ENCODE assay signal across 10 cellular contexts in the genomic region with DNA sequence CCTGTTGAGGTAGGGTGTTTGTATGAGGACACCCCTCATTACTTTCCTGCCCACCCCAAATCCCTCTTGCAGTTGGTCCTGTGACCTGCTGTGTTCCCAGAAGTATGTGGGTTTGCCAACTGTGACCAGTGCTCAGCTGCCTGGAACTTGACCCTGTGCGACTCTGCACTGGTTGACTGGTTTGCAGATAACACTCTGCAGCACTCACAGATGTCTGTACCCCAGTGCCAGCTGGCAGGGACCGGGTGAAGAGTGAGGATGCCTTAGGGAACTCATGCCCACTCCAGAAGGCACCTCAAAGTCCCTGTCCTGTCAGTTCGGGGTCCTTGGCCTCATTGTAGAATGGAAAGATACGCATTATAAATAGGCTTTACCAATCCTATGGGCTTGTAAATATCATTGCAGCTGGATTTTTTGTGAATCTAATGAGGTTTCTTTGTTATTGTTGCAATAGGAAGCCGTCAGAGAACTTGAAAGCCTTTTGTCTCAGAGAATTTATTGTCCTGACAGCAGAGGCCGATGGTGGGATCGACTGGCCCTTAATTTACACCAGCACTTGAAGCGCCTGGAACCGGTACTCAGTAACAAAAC. TPM values are rescaled to one million over a fixed set of nuclear protein-coding genes. Genes with fewer than 3 reads are reported as not detected.
A peak's percentile ranks its signal among the peaks of the same experiment; 100 is the strongest.
DNase-seq lines count a peak whose midpoint lies in the region; ATAC-seq and TF ChIP-seq lines count a peak whose summit lies in the region.
"Had no signal": no experiment of that assay in that cellular context is flagged by ENCODE, and none has a peak within 500 bp of the region (broad histone marks: within the 10 kb centered on the region; RNA-seq: fewer than 3 reads in every experiment).

No MANE protein-coding gene starts in this region.

- H3K4me3 ChIP-seq in mucosa of stomach (ENCODE audit: low read length): no peak overlapping the region
- no peak overlapping the region for H3K4me3 ChIP-seq in tibial nerve

- H3K9ac ChIP-seq in mucosa of stomach (ENCODE audit: low read length): peak overlapping the region; percentile 9

- H3K9me3 ChIP-seq in mucosa of stomach (ENCODE audit: control insufficient read depth, low read length) (no peaks in the 10 kb centered on the region), tibial nerve (no peaks in the 10 kb centered on the region)

- H3K4me1 ChIP-seq in mucosa of stomach (ENCODE audit: control insufficient read depth, insufficient read depth, low read length) (peaks cover 23% of the 10 kb centered on the region), tibial nerve (peaks cover 0 to 51% (median 19%) of the 10 kb centered on the region in 4 donors)

- peak overlapping the region; percentile 65 to 88 (median 79) for H3K27ac ChIP-seq in tibial nerve

- H3K36me3 ChIP-seq in mucosa of stomach (ENCODE audit: control insufficient read depth, insufficient read depth, low read length) (peaks cover 4% of the 10 kb centered on the region), tibial nerve (peaks cover 0 to 77% (median 17%) of the 10 kb centered on the region in 3 donors)

- no peaks in the 10 kb centered on the region for H3K9me3 Mint-ChIP-seq in activated T-cell treated with anti-CD3 and anti-CD28 coated beads, Interleukin-2, amount 50 U/mL, for 24 hours
- no peaks in the 10 kb centered on the region for H3K9me3 Mint-ChIP-seq in activated T-cell treated with anti-CD3 and anti-CD28 coated beads, Interleukin-2, amount 50 U/mL, for 72 hours
- H3K9me3 Mint-ChIP-seq in activated T-cell treated with anti-CD3 and anti-CD28 coated beads, Interleukin-2, amount 50 U/mL, for 4 hours: no peaks in the 10 kb centered on the region
- H3K9me3 Mint-ChIP-seq: T-helper 2 cell treated with Interferon-gamma antibody and Interleukin-4, amounts not matched to agents 5 μg/mL and 100 μg/mL, for 36 hours had no signal

- TF ChIP-seq POLR2A in tibial nerve (IDR thresholded peaks at IDR 0.05): no peak

- TF ChIP-seq EP300 in tibial nerve (IDR thresholded peaks at IDR 0.05): no peak

- DNase-seq in activated T-cell treated with anti-CD3 and anti-CD28 coated beads, Interleukin-2, amount 50 U/mL, for 24 hours: no peak
- DNase-seq in activated T-cell treated with anti-CD3 and anti-CD28 coated beads, Interleukin-2, amount 50 U/mL, for 72 hours: no peak
- DNase-seq in Right ventricle myocardium superior (peak; percentile 80), tibial nerve (ENCODE audit: low spot score in 2 of 2) (no peak), NOMO-1 (lab: John Stamatoyannopoulos, UW; ENCODE audit: unreplicated experiment in 2 of 2) (no peak), NCI-H187 treated with DMSO at 0.1 percent for 48 hours (lab: John Stamatoyannopoulos, UW) (no peak)
- no peak for DNase-seq in activated T-cell treated with anti-CD3 and anti-CD28 coated beads, Interleukin-2, amount 50 U/mL, for 4 hours

- no peak for ATAC-seq in activated T-cell treated with anti-CD3 and anti-CD28 coated beads, Interleukin-2, amount 50 U/mL, for 72 hours (replicated peaks in 1 of 2)
- peak; percentile 92 for ATAC-seq in Right ventricle myocardium superior (ENCODE audit: poor library complexity)
- ATAC-seq in activated T-cell treated with anti-CD3 and anti-CD28 coated beads, Interleukin-2, amount 50 U/mL, for 4 hours: no peak

- TF ChIP-seq CTCF in tibial nerve (IDR thresholded peaks at IDR 0.05): no peak

- intact Hi-C loops in Right ventricle myocardium superior (cut with DNase I): no loop called here

- peaks cover 92% of the 10 kb centered on the region for H3K36me3 Mint-ChIP-seq in activated T-cell treated with anti-CD3 and anti-CD28 coated beads, Interleukin-2, amount 50 U/mL, for 24 hours (ENCODE audit: low read depth)
- peaks cover 3 to 15% of the 10 kb centered on the region in 2 donors for H3K36me3 Mint-ChIP-seq in activated T-cell treated with anti-CD3 and anti-CD28 coated beads, Interleukin-2, amount 50 U/mL, for 72 hours (ENCODE audit: insufficient read depth in 2 of 2)
- peaks cover 42% of the 10 kb centered on the region for H3K36me3 Mint-ChIP-seq in activated T-cell treated with anti-CD3 and anti-CD28 coated beads, Interleukin-2, amount 50 U/mL, for 4 hours (ENCODE audit: insufficient read depth)

- whole genome bisulfite sequencing in tibial nerve, 2 donors: 47 to 55% methylated on average over 9 of the region's 9 CpGs

- no peaks in the 10 kb centered on the region for H3K27me3 Mint-ChIP-seq in activated T-cell treated with anti-CD3 and anti-CD28 coated beads, Interleukin-2, amount 50 U/mL, for 24 hours
- H3K27me3 Mint-ChIP-seq in activated T-cell treated with anti-CD3 and anti-CD28 coated beads, Interleukin-2, amount 50 U/mL, for 72 hours (ENCODE audit: low read depth): no peaks in the 10 kb centered on the region
- no peaks in the 10 kb centered on the region for H3K27me3 Mint-ChIP-seq in activated T-cell treated with anti-CD3 and anti-CD28 coated beads, Interleukin-2, amount 50 U/mL, for 4 hours (ENCODE audit: low read depth)
- H3K27me3 Mint-ChIP-seq: progenitor cell of endocrine pancreas had no signal

- H3K27me3 ChIP-seq in mucosa of stomach (ENCODE audit: control insufficient read depth, insufficient read depth, low read length): no peaks in the 10 kb centered on the region
- H3K27me3 ChIP-seq in tibial nerve: no peaks in the 10 kb centered on the region

- H3K4me3 Mint-ChIP-seq in activated T-cell treated with anti-CD3 and anti-CD28 coated beads, Interleukin-2, amount 50 U/mL, for 24 hours: no peak overlapping the region
- H3K4me3 Mint-ChIP-seq in activated T-cell treated with anti-CD3 and anti-CD28 coated beads, Interleukin-2, amount 50 U/mL, for 72 hours: no peak overlapping the region
- H3K4me3 Mint-ChIP-seq in activated T-cell treated with anti-CD3 and anti-CD28 coated beads, Interleukin-2, amount 50 U/mL, for 4 hours: no peak overlapping the region
- H3K4me3 Mint-ChIP-seq: T-helper 2 cell treated with Interferon-gamma antibody and Interleukin-4, amounts not matched to agents 5 μg/mL and 100 μg/mL, for 36 hours had no signal

- peak overlapping the region; percentile 40 for H3K27ac Mint-ChIP-seq in activated T-cell treated with anti-CD3 and anti-CD28 coated beads, Interleukin-2, amount 50 U/mL, for 24 hours
- no peak overlapping the region for H3K27ac Mint-ChIP-seq in activated T-cell treated with anti-CD3 and anti-CD28 coated beads, Interleukin-2, amount 50 U/mL, for 72 hours
- H3K27ac Mint-ChIP-seq: progenitor cell of endocrine pancreas; T-helper 2 cell treated with Interferon-gamma antibody and Interleukin-4, amounts not matched to agents 5 μg/mL and 100 μg/mL, for 36 hours had no signal

- peaks cover 1% of the 10 kb centered on the region for H3K4me1 Mint-ChIP-seq in activated T-cell treated with anti-CD3 and anti-CD28 coated beads, Interleukin-2, amount 50 U/mL, for 24 hours (ENCODE audit: low read depth)
- no peaks in the 10 kb centered on the region for H3K4me1 Mint-ChIP-seq in activated T-cell treated with anti-CD3 and anti-CD28 coated beads, Interleukin-2, amount 50 U/mL, for 72 hours (ENCODE audit: low read depth)
- H3K4me1 Mint-ChIP-seq in activated T-cell treated with anti-CD3 and anti-CD28 coated beads, Interleukin-2, amount 50 U/mL, for 4 hours (ENCODE audit: low read depth): peaks cover 2% of the 10 kb centered on the region

RNA-seq across cellular contexts. Expression of a gene that starts 18.2 kb away (rescaled TPM):
- 10 to 100 TPM; 23.8 to 26.1 TPM for total RNA-seq in activated T-cell treated with anti-CD3 and anti-CD28 coated beads, Interleukin-2, amount 50 U/mL, for 72 hours
- total RNA-seq in Right ventricle myocardium superior (25.1 TPM), tibial nerve (10 to 100 TPM; 15.9 to 24.3 (median 17.4) TPM)
- total RNA-seq in activated T-cell treated with anti-CD3 and anti-CD28 coated beads, Interleukin-2, amount 50 U/mL, for 4 hours: 10 to 100 TPM; 15.6 to 18.1 (median 16.7) TPM
